13 cellular contexts compared by ENCODE assay signal in the genomic region with DNA sequence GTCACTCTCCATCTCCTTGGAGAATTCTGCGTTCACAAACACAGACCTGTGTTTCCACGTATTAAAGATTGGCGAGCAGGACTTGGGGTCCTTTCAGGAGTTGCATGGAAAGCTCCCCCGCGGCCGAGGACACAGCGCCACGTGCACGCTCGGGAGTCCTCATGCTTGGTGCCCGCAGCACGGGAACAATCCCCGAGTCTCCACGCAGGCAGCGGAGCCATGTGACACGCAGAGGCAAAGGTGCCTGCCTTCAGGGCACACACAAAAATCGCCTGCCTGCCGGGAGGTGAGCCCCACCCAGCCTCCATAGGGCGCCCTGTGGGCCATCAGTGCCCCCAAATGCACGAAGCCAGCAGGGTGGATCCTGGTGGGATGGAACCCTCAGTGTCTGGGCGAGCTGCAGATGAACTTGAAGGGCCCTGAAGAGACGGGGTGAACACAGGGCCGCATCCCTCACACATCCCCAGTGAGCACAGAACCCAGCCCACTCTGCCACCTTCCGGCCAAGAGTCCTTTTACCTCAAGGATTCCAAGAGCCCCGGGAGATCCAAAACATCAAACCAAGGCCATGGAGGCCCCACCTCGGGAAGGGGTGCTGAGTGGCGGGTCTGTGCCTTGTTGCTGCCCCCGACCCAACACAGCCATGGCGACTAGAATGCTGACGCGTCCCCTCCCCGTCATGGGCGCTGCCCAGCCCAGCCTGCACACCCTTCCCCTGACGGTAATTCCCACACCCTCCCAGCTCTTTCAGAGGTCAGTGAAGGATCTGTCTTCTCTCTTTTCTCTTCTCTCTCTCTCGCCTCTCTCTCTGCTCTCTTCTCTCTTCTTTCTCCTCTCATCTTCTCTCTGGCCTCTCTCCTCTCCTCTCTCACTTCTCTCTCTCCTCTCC. TPM values are rescaled to one million over a fixed set of nuclear protein-coding genes. Genes with fewer than 3 reads are reported as not detected.
DNase-seq lines count a peak whose midpoint lies in the region; ATAC-seq and TF ChIP-seq lines count a peak whose summit lies in the region.
"Had no signal": no experiment of that assay in that cellular context is flagged by ENCODE, and none has a peak within 500 bp of the region (broad histone marks: within the 10 kb centered on the region; RNA-seq: fewer than 3 reads in every experiment).

No MANE protein-coding gene starts in this region.

- H3K27me3 ChIP-seq in right cardiac atrium (ENCODE audit: control insufficient read depth, insufficient read depth) (no peaks in the 10 kb centered on the region), right lobe of liver (no peaks in the 10 kb centered on the region), aorta (ENCODE audit: control insufficient read depth in 1 of 2, insufficient read depth in 2 of 2, low read length in 1 of 2) (no peaks in the 10 kb centered on the region)

- 73% methylated on average over 35 of the region's 35 CpGs for WGBS in right cardiac atrium
- WGBS in right lobe of liver (ENCODE audit: insufficient coverage, low coverage, low lambda C conversion rate, missing lambda C conversion rate): 34% methylated on average over 2 of the region's 35 CpGs
- 67 to 73% methylated on average over 35 of the region's 35 CpGs for whole genome bisulfite sequencing in aorta, 2 donors

- no peak for TF ChIP-seq POLR2A in right lobe of liver (IDR thresholded peaks at IDR 0.05)

- no peaks in the 10 kb centered on the region for H3K4me1 ChIP-seq in right cardiac atrium (ENCODE audit: control insufficient read depth, insufficient read depth, low read length)
- H3K4me1 ChIP-seq in right lobe of liver: no peaks in the 10 kb centered on the region
- H3K4me1 ChIP-seq in aorta (ENCODE audit: control insufficient read depth in 1 of 2, insufficient read depth in 2 of 2, low read length in 2 of 2): no peaks in the 10 kb centered on the region

- DNase-seq in left ventricle myocardium superior (peak; percentile 17), right cardiac atrium (no peak), RPMI7951 (ENCODE audit: low read depth) (peak; percentile 15), right lobe of liver (peak; percentile 18 to 39 (median 32)), aorta (peak; percentile 30 to 72), cortex of kidney (lab: John Stamatoyannopoulos, UW) (no peak), T-helper 1 cell (no peak)
- DNase-seq: activated CD8-positive, alpha-beta memory T cell treated with anti-CD3 and anti-CD28 coated beads, Interleukin-2, amount 50 U/mL, for 48 hours; CD4-positive, CD25-positive, alpha-beta regulatory T cell; NCI-H2029 treated with DMSO at 0.1 percent for 48 hours; stimulated activated CD4-positive, alpha-beta T cell treated with anti-CD3 and anti-CD28 coated beads, Interleukin-1b, Interleukin-23, amount 100 ng/mL, for 48 hours; stimulated activated naive B cell treated with anti-CD40 and anti-IgM and Interleukin-4, amounts not matched to agents 10 μg/mL and 1 μg/mL and 100 μg/mL, for 72 hours had no signal

- TF ChIP-seq CTCF in right lobe of liver (IDR thresholded peaks at IDR 0.05): no peak

- H3K4me3 ChIP-seq in right cardiac atrium (ENCODE audit: low read length): no peak overlapping the region
- H3K4me3 ChIP-seq in right lobe of liver: no peak overlapping the region
- no peak overlapping the region for H3K4me3 ChIP-seq in aorta (ENCODE audit: low read length in 2 of 2)

- no peak overlapping the region for H3K27ac ChIP-seq in right cardiac atrium (ENCODE audit: low read length)
- no peak overlapping the region for H3K27ac ChIP-seq in right lobe of liver
- H3K27ac ChIP-seq in aorta (ENCODE audit: low read depth in 1 of 2, low read length in 2 of 2): no peak overlapping the region

- intact Hi-C loops in left ventricle myocardium superior (cut with micrococcal nuclease): no loop called here
- intact Hi-C loops in right cardiac atrium (cut with DNase I): no loop called here
- intact Hi-C loops in right lobe of liver (cut with DNase I): no loop called here
- intact Hi-C loops in aorta (cut with DNase I): no loop called here

- H3K36me3 ChIP-seq in right lobe of liver (no peaks in the 10 kb centered on the region), aorta (ENCODE audit: control insufficient read depth in 1 of 2, insufficient read depth in 2 of 2, low read length in 1 of 2) (no peaks in the 10 kb centered on the region)

- ATAC-seq in left ventricle myocardium superior: no peak
- ATAC-seq in right cardiac atrium: no peak
- ATAC-seq in right lobe of liver: no peak
- ATAC-seq in aorta (ENCODE audit: low FRiP score): no peak
- ATAC-seq in HG03457 (IDR thresholded peaks at IDR 0.05; ENCODE audit: unreplicated experiment): no peak

- H3K9me3 ChIP-seq in right cardiac atrium (ENCODE audit: control insufficient read depth, low read length) (no peaks in the 10 kb centered on the region), right lobe of liver (no peaks in the 10 kb centered on the region), aorta (ENCODE audit: control insufficient read depth, low read length) (no peaks in the 10 kb centered on the region)

RNA-seq across cellular contexts. Expression of gene CFAP46, which starts 55.9 kb away (rescaled TPM):
- total RNA-seq in left ventricle myocardium superior (1.5 TPM), right cardiac atrium (1 to 10 TPM; 1.5 to 1.8 (median 1.7) TPM), right lobe of liver (under 1 TPM; 0.16 to 0.67 (median 0.32) TPM), aorta (under 1 TPM in 1 of 2 donors, not detected in 1; 0.42 TPM)
- polyA plus RNA-seq in right cardiac atrium (1.00 TPM), aorta (not detected)
- total RNA-seq in RPMI7951 (2014; rRNA removed; shearing (Covaris generic)): not detected in 2 replicates
- total RNA-seq: CD4-positive, CD25-positive, alpha-beta regulatory T cell had no signal
- polyA plus RNA-seq: CD4-positive, CD25-positive, alpha-beta regulatory T cell had no signal

Comparison
In these comparisons a context has a peak if more than half of its experiments do, and no peak if none do; other contexts are left out.
1. DNase-seq: peak in left ventricle myocardium superior (single experiment), RPMI7951 (single experiment), right lobe of liver (3 of 3) and aorta (2 of 2); none in right cardiac atrium (0 of 3), cortex of kidney (single experiment) and T-helper 1 cell (0 of 5).